13 cellular contexts compared by ENCODE assay signal in genomic region chr14:61468063-61468825, GRCh38.
A peak's percentile ranks its signal among the peaks of the same experiment; 100 is the strongest.
DNase-seq lines count a peak whose midpoint lies in the region; ATAC-seq and TF ChIP-seq lines count a peak whose summit lies in the region.
"Had no signal": no experiment of that assay in that cellular context is flagged by ENCODE, and none has a peak within 500 bp of the region (broad histone marks: within the 10 kb centered on the region; RNA-seq: fewer than 3 reads in every experiment).

No MANE protein-coding gene starts in this region.

- H3K27ac Mint-ChIP-seq in activated naive CD8-positive, alpha-beta T cell: peak overlapping the region; percentile 97
- H3K27ac Mint-ChIP-seq: WTC11 had no signal

- H3K27ac ChIP-seq in heart right ventricle: peak overlapping the region in 8 of 10 donors; percentile 56 to 97 (median 85)
- peak overlapping the region; percentile 17 to 75 (median 58) for H3K27ac ChIP-seq in upper lobe of left lung
- no peak overlapping the region for H3K27ac ChIP-seq in GM23248
- H3K27ac ChIP-seq in transverse colon: no peak overlapping the region
- H3K27ac ChIP-seq: foreskin keratinocyte had no signal

- no peak overlapping the region for H3K4me2 ChIP-seq in GM23248 (ENCODE audit: unreplicated experiment)

- H3K4me3 ChIP-seq in heart right ventricle (no peak overlapping the region), upper lobe of left lung (no peak overlapping the region), GM23248 (no peak overlapping the region), transverse colon (no peak overlapping the region)

- H4K20me1 ChIP-seq in GM23248 (ENCODE audit: insufficient read depth): no peaks in the 10 kb centered on the region

- DNase-seq in heart right ventricle (no peak), Right ventricle myocardium inferior (ENCODE audit: missing footprints) (no peak), islet precursor cell (peak; percentile 13), upper lobe of left lung (no peak), GM23248 (no peak), transverse colon (no peak), DMS53 treated with DMSO at 0.1 percent for 48 hours (lab: John Stamatoyannopoulos, UW; ENCODE audit: unreplicated experiment) (no peak)
- DNase-seq: central memory CD4-positive, alpha-beta T cell; foreskin keratinocyte; NCI-H1417 had no signal

- peaks cover 88% of the 10 kb centered on the region for H3K4me1 Mint-ChIP-seq in activated naive CD8-positive, alpha-beta T cell (ENCODE audit: low read depth)

- in situ Hi-C loops in GM23248 (cut with MboI) (loop anchor here (25.0 kb wide), 1 partner anchor 294 kb away; the partner anchor contains the start of gene SNAPC1), transverse colon (cut with MboI; ENCODE audit: low pct_ligation_motif_present in 1 of 4, low pct_unique_long_range_greater_than_20kb in 1 of 4, low sequenced_read_pairs in 3 of 4) (loop anchor here (10.0 to 25.0 kb wide), 3 partner anchors 257 to 644 kb away; no protein-coding TSS in a partner anchor)

- H3F3A ChIP-seq in GM23248 (ENCODE audit: insufficient read depth): peaks cover 48% of the 10 kb centered on the region

- H3K27me3 Mint-ChIP-seq in activated naive CD8-positive, alpha-beta T cell: no peaks in the 10 kb centered on the region

- TF ChIP-seq EP300 in upper lobe of left lung (IDR thresholded peaks at IDR 0.05) (no peak), transverse colon (IDR thresholded peaks at IDR 0.05; ENCODE audit: low read depth) (no peak)

- H3K9me2 ChIP-seq in GM23248 (ENCODE audit: insufficient read depth): no peaks in the 10 kb centered on the region

- TF ChIP-seq POLR2A in upper lobe of left lung (IDR thresholded peaks at IDR 0.05) (no peak), transverse colon (IDR thresholded peaks at IDR 0.05) (no peak)

- intact Hi-C loops in heart right ventricle (cut with DNase I): loop anchor here in 4 of 10 donors (5.0 to 10.0 kb wide), 2 partner anchors 264 to 297 kb away; partner anchors contain the start of gene SNAPC1 (in 3 of the 4)
- intact Hi-C loops in Right ventricle myocardium inferior (cut with DNase I): no loop called here
- intact Hi-C loops in transverse colon (cut with DNase I; ENCODE audit: low total_unique reads): loop anchor here (10.0 kb wide), 1 partner anchor 257 kb away; no protein-coding TSS in a partner anchor

- WGBS in heart right ventricle, 2 donors: 83 to 84% methylated on average over 7 of the region's 7 CpGs
- WGBS in upper lobe of left lung, 2 donors: 84% methylated on average over 7 of the region's 7 CpGs
- WGBS in GM23248 (ENCODE audit: low coverage in 1 of 2, low lambda C conversion rate in 2 of 2, missing lambda C conversion rate in 2 of 2), 2 experiments: 94 to 97% methylated on average over 7 of the region's 7 CpGs
- WGBS in transverse colon (ENCODE audit: low coverage in 1 of 2), 2 donors: 89 to 91% methylated on average over 3 to 7 of the region's 7 CpGs

- peaks cover 24% of the 10 kb centered on the region for H3K36me3 Mint-ChIP-seq in activated naive CD8-positive, alpha-beta T cell

- H3K4me3 Mint-ChIP-seq in activated naive CD8-positive, alpha-beta T cell: no peak overlapping the region
- H3K4me3 Mint-ChIP-seq: neural crest cell, WTC11 had no signal

- H3K27me3 ChIP-seq in heart right ventricle (no peaks in the 10 kb centered on the region), upper lobe of left lung (no peaks in the 10 kb centered on the region), GM23248 (replicated peaks; ENCODE audit: insufficient read depth) (no peaks in the 10 kb centered on the region), transverse colon (no peaks in the 10 kb centered on the region)

- no peak overlapping the region for H2AFZ ChIP-seq in GM23248

- peaks cover 88% of the 10 kb centered on the region for H3K79me2 ChIP-seq in GM23248 (ENCODE audit: insufficient read depth)

- peaks cover 0 to 6% (median 0%) of the 10 kb centered on the region in 9 donors for H3K36me3 ChIP-seq in heart right ventricle
- H3K36me3 ChIP-seq in upper lobe of left lung: no peaks in the 10 kb centered on the region
- H3K36me3 ChIP-seq in GM23248 (ENCODE audit: low read depth): no peaks in the 10 kb centered on the region
- H3K36me3 ChIP-seq in transverse colon: no peaks in the 10 kb centered on the region

- H3K9ac ChIP-seq in GM23248: no peak overlapping the region

- H3K9me3 Mint-ChIP-seq in activated naive CD8-positive, alpha-beta T cell (ENCODE audit: low read depth): peaks cover 1% of the 10 kb centered on the region
- H3K9me3 Mint-ChIP-seq: neural crest cell had no signal

- H3K4me1 ChIP-seq in heart right ventricle (peaks cover 13 to 81% (median 75%) of the 10 kb centered on the region in 9 donors), upper lobe of left lung (peaks cover 41 to 60% (median 55%) of the 10 kb centered on the region in 4 donors), GM23248 (ENCODE audit: insufficient read depth) (peaks cover 59% of the 10 kb centered on the region), transverse colon (peaks cover 7 to 34% (median 17%) of the 10 kb centered on the region in 4 donors)

- ATAC-seq in heart right ventricle (no peak), Right ventricle myocardium inferior (no peak), upper lobe of left lung (ENCODE audit: low FRiP score in 2 of 2) (no peak)
- ATAC-seq: foreskin keratinocyte, WTC11 had no signal

- H3K9me3 ChIP-seq in heart right ventricle (peaks cover 0 to 7% (median 0%) of the 10 kb centered on the region in 11 donors), upper lobe of left lung (no peaks in the 10 kb centered on the region), GM23248 (ENCODE audit: low read depth) (no peaks in the 10 kb centered on the region), transverse colon (no peaks in the 10 kb centered on the region)

- no peak for TF ChIP-seq CTCF in heart right ventricle (IDR thresholded peaks at IDR 0.05)
- no peak for TF ChIP-seq CTCF in upper lobe of left lung (IDR thresholded peaks at IDR 0.05)
- no peak for TF ChIP-seq CTCF in transverse colon (IDR thresholded peaks at IDR 0.05)

Comparison
In these comparisons a context has a peak if more than half of its experiments do, and no peak if none do; other contexts are left out.
1. H3K27ac ChIP-seq: peak in heart right ventricle (8 of 10) and upper lobe of left lung (4 of 4); none in GM23248 (single experiment) and transverse colon (0 of 4).